22 cellular contexts compared by ENCODE assay signal in genomic region chr10:44337081-44337480, GRCh38. TPM values are rescaled to one million over a fixed set of nuclear protein-coding genes. Genes with fewer than 3 reads are reported as not detected.
DNase-seq lines count a peak whose midpoint lies in the region; ATAC-seq and TF ChIP-seq lines count a peak whose summit lies in the region.
"Had no signal": no experiment of that assay in that cellular context is flagged by ENCODE, and none has a peak within 500 bp of the region (broad histone marks: within the 10 kb centered on the region; RNA-seq: fewer than 3 reads in every experiment).

No MANE protein-coding gene starts in this region.

- TF ChIP-seq CTCF in type B pancreatic cell (conservative IDR thresholded peaks at IDR 0.05), result no peak
- TF ChIP-seq CTCF in neural progenitor cell (IDR thresholded peaks at IDR 0.05), result no peak
- no peak for TF ChIP-seq CTCF in omental fat pad (IDR thresholded peaks at IDR 0.05)

- H3K27me3 Mint-ChIP-seq in activated CD8-positive, alpha-beta memory T cell treated with anti-CD3 and anti-CD28 coated beads, Interleukin-2, amount 10 ng/mL, durations not matched to agents 7 days and 5 days, result no peaks in the 10 kb centered on the region
- H3K27me3 Mint-ChIP-seq in type B pancreatic cell (peaks cover 7% of the 10 kb centered on the region), neural progenitor cell (ENCODE audit: insufficient read depth, low read depth) (peaks cover 3% of the 10 kb centered on the region)

- H3K4me1 Mint-ChIP-seq in activated CD8-positive, alpha-beta memory T cell treated with anti-CD3 and anti-CD28 coated beads, Interleukin-2, amount 10 ng/mL, durations not matched to agents 7 days and 5 days, result no peaks in the 10 kb centered on the region
- peaks cover 36% of the 10 kb centered on the region for H3K4me1 Mint-ChIP-seq in type B pancreatic cell (ENCODE audit: unreplicated experiment)
- H3K4me1 Mint-ChIP-seq in neural progenitor cell, result peaks cover 11% of the 10 kb centered on the region
- H3K4me1 Mint-ChIP-seq: CD14-positive monocyte; CD8-positive, alpha-beta memory T cell had no signal

- no peaks in the 10 kb centered on the region for H3K9me3 Mint-ChIP-seq in activated CD8-positive, alpha-beta memory T cell treated with anti-CD3 and anti-CD28 coated beads, Interleukin-2, amount 10 ng/mL, durations not matched to agents 7 days and 5 days (ENCODE audit: low read depth)
- no peaks in the 10 kb centered on the region for H3K9me3 Mint-ChIP-seq in type B pancreatic cell
- no peaks in the 10 kb centered on the region for H3K9me3 Mint-ChIP-seq in neural progenitor cell
- H3K9me3 Mint-ChIP-seq: CD4-positive, alpha-beta T cell; CD8-positive, alpha-beta memory T cell had no signal

- no peaks in the 10 kb centered on the region for H3K9me3 ChIP-seq in neural progenitor cell (ENCODE audit: low read depth)
- H3K9me3 ChIP-seq: A549; BE2C; BLaER1 treated with 17β-estradiol and CSF1 and Interleukin-3, amounts not matched to agents 10 nM and 100 nM had no signal

- no peak overlapping the region for H2AFZ ChIP-seq in neural progenitor cell (replicated peaks)
- H2AFZ ChIP-seq: GM23248 had no signal

- H3K4me3 ChIP-seq in neural progenitor cell, result no peak overlapping the region
- H3K4me3 ChIP-seq: A549; BLaER1 treated with 17β-estradiol and CSF1 and Interleukin-3, amounts not matched to agents 10 nM and 100 nM; GM23248 had no signal

- peak; percentile 17 for DNase-seq in activated CD8-positive, alpha-beta memory T cell treated with anti-CD3 and anti-CD28 coated beads, Interleukin-2, amount 50 U/mL, for 48 hours
- no peak for DNase-seq in activated CD8-positive, alpha-beta memory T cell treated with anti-CD3 and anti-CD28 coated beads, Interleukin-2, amount 10 ng/mL, durations not matched to agents 7 days and 5 days
- DNase-seq in islet precursor cell (peak; percentile 34), type B pancreatic cell (ENCODE audit: extremely low spot score, unreplicated experiment) (peak; percentile 29), neural progenitor cell (ENCODE audit: low spot score) (no peak), omental fat pad (ENCODE audit: low spot score) (no peak)
- DNase-seq: 8988T; ACHN; AML-193; BE2C; CD4-positive, alpha-beta T cell; CD8-positive, alpha-beta memory T cell; DMS53; DMS79 treated with DMSO at 0.1 percent for 48 hours; GF-D8; GM23248; H7; HCEC 1CT had no signal

- H3K4me2 ChIP-seq in neural progenitor cell, result no peak overlapping the region
- H3K4me2 ChIP-seq: A549; BLaER1 treated with 17β-estradiol and CSF1 and Interleukin-3, amounts not matched to agents 10 nM and 100 nM had no signal

- CTCF ChIA-PET in activated CD8-positive, alpha-beta memory T cell treated with anti-CD3 and anti-CD28 coated beads, Interleukin-2, amount 10 ng/mL, durations not matched to agents 7 days and 5 days (lab: Charles Lee), result no interaction called here

- H3K4me1 ChIP-seq in neural progenitor cell, result peaks cover 9% of the 10 kb centered on the region
- H3K4me1 ChIP-seq: A549, BE2C had no signal

- H4K20me1 ChIP-seq in neural progenitor cell (ENCODE audit: low read depth), result no peaks in the 10 kb centered on the region
- H4K20me1 ChIP-seq: BLaER1 treated with 17β-estradiol and CSF1 and Interleukin-3, amounts not matched to agents 10 nM and 100 nM had no signal

- no peak overlapping the region for H3K4me3 Mint-ChIP-seq in activated CD8-positive, alpha-beta memory T cell treated with anti-CD3 and anti-CD28 coated beads, Interleukin-2, amount 10 ng/mL, durations not matched to agents 7 days and 5 days
- H3K4me3 Mint-ChIP-seq in type B pancreatic cell, result no peak overlapping the region
- H3K4me3 Mint-ChIP-seq in neural progenitor cell, result no peak overlapping the region
- H3K4me3 Mint-ChIP-seq: CD14-positive monocyte; CD4-positive, alpha-beta T cell; CD8-positive, alpha-beta memory T cell had no signal

- no peak overlapping the region for H3K27ac Mint-ChIP-seq in activated CD8-positive, alpha-beta memory T cell treated with anti-CD3 and anti-CD28 coated beads, Interleukin-2, amount 10 ng/mL, durations not matched to agents 7 days and 5 days
- H3K27ac Mint-ChIP-seq in type B pancreatic cell (peak overlapping the region; percentile 34), neural progenitor cell (no peak overlapping the region)
- H3K27ac Mint-ChIP-seq: CD4-positive, alpha-beta T cell had no signal

- no peaks in the 10 kb centered on the region for H3F3A ChIP-seq in neural progenitor cell (ENCODE audit: low read depth)

- no peaks in the 10 kb centered on the region for H3K27me3 ChIP-seq in neural progenitor cell
- H3K27me3 ChIP-seq: BE2C; BLaER1 treated with 17β-estradiol and CSF1 and Interleukin-3, amounts not matched to agents 10 nM and 100 nM had no signal

- no peak overlapping the region for H3K9ac ChIP-seq in neural progenitor cell
- H3K9ac ChIP-seq: BLaER1 treated with 17β-estradiol and CSF1 and Interleukin-3, amounts not matched to agents 10 nM and 100 nM; GM23248 had no signal

- no peak overlapping the region for H3K27ac ChIP-seq in neural progenitor cell
- H3K27ac ChIP-seq: A549; BLaER1 treated with 17β-estradiol and CSF1 and Interleukin-3, amounts not matched to agents 10 nM and 100 nM; GM23248 had no signal

- no peaks in the 10 kb centered on the region for H3K79me2 ChIP-seq in neural progenitor cell (ENCODE audit: low read depth)

- no peaks in the 10 kb centered on the region for H3K36me3 Mint-ChIP-seq in activated CD8-positive, alpha-beta memory T cell treated with anti-CD3 and anti-CD28 coated beads, Interleukin-2, amount 10 ng/mL, durations not matched to agents 7 days and 5 days
- H3K36me3 Mint-ChIP-seq in type B pancreatic cell, result no peaks in the 10 kb centered on the region
- H3K36me3 Mint-ChIP-seq in neural progenitor cell, result no peaks in the 10 kb centered on the region
- H3K36me3 Mint-ChIP-seq: CD14-positive monocyte; CD8-positive, alpha-beta memory T cell had no signal

- no peak for ATAC-seq in activated CD8-positive, alpha-beta memory T cell treated with anti-CD3 and anti-CD28 coated beads, Interleukin-2, amount 10 ng/mL, durations not matched to agents 7 days and 5 days
- ATAC-seq in omental fat pad (ENCODE audit: low FRiP score), result no peak
- ATAC-seq: A549 had no signal

- no peaks in the 10 kb centered on the region for H3K36me3 ChIP-seq in neural progenitor cell
- H3K36me3 ChIP-seq: BE2C; BLaER1 treated with 17β-estradiol and CSF1 and Interleukin-3, amounts not matched to agents 10 nM and 100 nM had no signal

RNA-seq across cellular contexts. Expression of gene CXCL12, which starts 47.8 kb away (rescaled TPM):
- not detected for total RNA-seq in activated CD8-positive, alpha-beta memory T cell treated with anti-CD3 and anti-CD28 coated beads, Interleukin-2, amount 10 ng/mL, durations not matched to agents 7 days and 5 days
- total RNA-seq in type B pancreatic cell (ENCODE audit: low replicate concordance) (25.7 and 137 TPM in 2 replicates), neural progenitor cell (ENCODE audit: low replicate concordance) (0.09 and 0.74 TPM in 2 replicates), omental fat pad (100 to 1,000 TPM in 2 of 4 donors, 10 to 100 TPM in 2; 53.4 to 277 (median 117) TPM)
- total RNA-seq: CD4-positive, alpha-beta T cell; CD8-positive, alpha-beta memory T cell; G401 had no signal

Comparison
In these comparisons a context has a peak if more than half of its experiments do, and no peak if none do; other contexts are left out.
1. DNase-seq: peak in activated CD8-positive, alpha-beta memory T cell treated with anti-CD3 and anti-CD28 coated beads, Interleukin-2, amount 50 U/mL, for 48 hours (single experiment), islet precursor cell (single experiment) and type B pancreatic cell (single experiment); none in activated CD8-positive, alpha-beta memory T cell treated with anti-CD3 and anti-CD28 coated beads, Interleukin-2, amount 10 ng/mL, durations not matched to agents 7 days and 5 days (single experiment), neural progenitor cell (single experiment) and omental fat pad (single experiment).
2. RNA of gene CXCL12, which starts 47.8 kb away (total RNA-seq): 53.4 to 277 TPM in omental fat pad and 25.7 to 137 TPM in type B pancreatic cell; 0.09 to 0.74 TPM in neural progenitor cell and not detected in activated CD8-positive, alpha-beta memory T cell treated with anti-CD3 and anti-CD28 coated beads, Interleukin-2, amount 10 ng/mL, durations not matched to agents 7 days and 5 days; every median in the first group is over 10 times any median in the second.